ENCODE assay signal across 19 cellular contexts in genomic region chr3:61824553-61825135, GRCh38.
"Had no signal": no experiment of that assay in that cellular context is flagged by ENCODE, and none has a peak within 500 bp of the region (broad histone marks: within the 10 kb centered on the region; RNA-seq: fewer than 3 reads in every experiment).

No MANE protein-coding gene starts in this region.

- FAIRE-seq: colon, TTC549 had no signal

- H3K27me3 ChIP-seq: breast epithelium, dorsolateral prefrontal cortex, left lung, upper lobe of right lung had no signal

- H3K4me3 ChIP-seq: breast epithelium, dorsolateral prefrontal cortex, left lung, thoracic aorta, upper lobe of right lung had no signal

- H3K9me3 ChIP-seq: breast epithelium, left lung, thoracic aorta, upper lobe of right lung had no signal

- H3K36me3 ChIP-seq: breast epithelium, left lung, thoracic aorta, upper lobe of right lung had no signal

- H3K4me1 ChIP-seq: breast epithelium had no signal

- H3K27ac ChIP-seq: breast epithelium, dorsolateral prefrontal cortex, epithelial cell of prostate, left lung, upper lobe of right lung had no signal

- DNase-seq: activated CD4-positive, alpha-beta T cell treated with anti-CD3 and anti-CD28 coated beads for 4 hours; activated CD4-positive, alpha-beta T cell treated with anti-CD3 and anti-CD28 coated beads, Interleukin-2, amount 50 U/mL, for 48 hours; activated CD8-positive, alpha-beta memory T cell treated with anti-CD3 and anti-CD28 coated beads, Interleukin-2, amount 50 U/mL, for 48 hours; activated naive CD4-positive, alpha-beta T cell treated with Interleukin-2 at 50 U/mL for 16 hours; activated naive CD8-positive, alpha-beta T cell treated with anti-CD3 and anti-CD28 coated beads, Interleukin-2, amount 10 ng/mL, durations not matched to agents 7 days and 5 days; activated T-cell treated with anti-CD3 and anti-CD28 coated beads, Interleukin-2, amount 50 U/mL, for 48 hours; amniotic stem cell; dorsolateral prefrontal cortex; left lung; naive thymus-derived CD8-positive, alpha-beta T cell; stimulated activated CD4-positive, alpha-beta T cell treated with anti-CD3 and anti-CD28 coated beads, Interleukin-4, amount 100 ng/mL, for 24 hours; stimulated activated naive CD4-positive, alpha-beta T cell treated with Interleukin-2 at 50 U/mL for 16 hours; T-helper 1 cell; upper lobe of right lung had no signal

- ATAC-seq: left lung; naive thymus-derived CD8-positive, alpha-beta T cell; upper lobe of right lung had no signal
